Comparison of ENCODE assay signal across 1 cellular context in genomic region chr7:21945374-21946227, GRCh38.
A peak's percentile ranks its signal among the peaks of the same experiment; 100 is the strongest.
TF ChIP-seq lines count a peak whose summit lies in the region.

TSS of gene CDCA7L (minus strand) at chr7:21945899. CDS start at chr7:21945804, 95 bp downstream.

TF ChIP-seq in HepG2, 621 proteins besides CTCF, POLR2A, EP300 and RAD21 (continued from another document and continues in another):
- no peak for TF ChIP-seq ZNF609 (CRISPR knock-in tag; IDR thresholded peaks at IDR 0.05; ENCODE audit: borderline replicate concordance)
- TF ChIP-seq MYPOP (CRISPR knock-in tag; IDR thresholded peaks at IDR 0.05), result 0 out of 2 replicates have a peak, but pooled peaks have one; percentile 80
- TF ChIP-seq ZNF276 (CRISPR knock-in tag; IDR thresholded peaks at IDR 0.05; ENCODE audit: low read depth), result no peak
- TF ChIP-seq ZNF687 (CRISPR knock-in tag; IDR thresholded peaks at IDR 0.05), result peak; percentile 47; the same call in 1 of the 2 replicates
- TF ChIP-seq ZNF335 (CRISPR knock-in tag; IDR thresholded peaks at IDR 0.05), result no peak
- no peak for TF ChIP-seq ZNF512 (CRISPR knock-in tag; IDR thresholded peaks at IDR 0.05)
- no peak for TF ChIP-seq NAIF1 (CRISPR knock-in tag; IDR thresholded peaks at IDR 0.05; ENCODE audit: borderline replicate concordance)
- no peak for TF ChIP-seq ELF1 (CRISPR knock-in tag; IDR thresholded peaks at IDR 0.05)
- no peak for TF ChIP-seq ZNF367 (CRISPR knock-in tag; IDR thresholded peaks at IDR 0.05; ENCODE audit: borderline replicate concordance)
- peak; percentile 60; the same call in 1 of the 2 replicates for TF ChIP-seq RBFOX2 (IDR thresholded peaks at IDR 0.05; ENCODE audit: low read depth, low read length)
- no peak for TF ChIP-seq NFE2L2 (IDR thresholded peaks at IDR 0.05; ENCODE audit: low read length)
- no peak for TF ChIP-seq ZNF234 (CRISPR knock-in tag; conservative IDR thresholded peaks at IDR 0.05)
- no peak for TF ChIP-seq MIER2 (CRISPR knock-in tag; IDR thresholded peaks at IDR 0.05)
- no peak for TF ChIP-seq MED1 (CRISPR knock-in tag; IDR thresholded peaks at IDR 0.05)
- TF ChIP-seq ZNF282 (IDR thresholded peaks at IDR 0.05; ENCODE audit: partially characterized antibody), result no peak
- TF ChIP-seq ZNF800 (CRISPR knock-in tag; IDR thresholded peaks at IDR 0.05), result peak; percentile 88
- TF ChIP-seq POGZ (CRISPR knock-in tag; IDR thresholded peaks at IDR 0.05), result no peak
- peak; percentile 59 for TF ChIP-seq FOXK2 (IDR thresholded peaks at IDR 0.05)
- no peak for TF ChIP-seq DMTF1 (CRISPR knock-in tag; IDR thresholded peaks at IDR 0.05)
- TF ChIP-seq UBTF (CRISPR knock-in tag; IDR thresholded peaks at IDR 0.05), result 0 out of 2 replicates have a peak, but pooled peaks have one; percentile 36
- TF ChIP-seq TMF1 (CRISPR knock-in tag; IDR thresholded peaks at IDR 0.05; ENCODE audit: low read depth), result no peak
- peak; percentile 26; the same call in 1 of the 2 replicates for TF ChIP-seq ZNF772 (CRISPR knock-in tag; IDR thresholded peaks at IDR 0.05)
- TF ChIP-seq POLR2G (IDR thresholded peaks at IDR 0.05; ENCODE audit: low read depth, low read length), result 0 out of 2 replicates have a peak, but pooled peaks have one; percentile 29
- no peak for TF ChIP-seq DBP (CRISPR knock-in tag; IDR thresholded peaks at IDR 0.05; ENCODE audit: not compliant biosample characterization)
- TF ChIP-seq KAT7 (CRISPR knock-in tag; IDR thresholded peaks at IDR 0.05; ENCODE audit: borderline replicate concordance), result no peak
- TF ChIP-seq E2F1 (CRISPR knock-in tag; IDR thresholded peaks at IDR 0.05), result peak; percentile 77
- no peak for TF ChIP-seq MTA1 (CRISPR knock-in tag; IDR thresholded peaks at IDR 0.05; ENCODE audit: borderline replicate concordance)
